In the genomic region with DNA sequence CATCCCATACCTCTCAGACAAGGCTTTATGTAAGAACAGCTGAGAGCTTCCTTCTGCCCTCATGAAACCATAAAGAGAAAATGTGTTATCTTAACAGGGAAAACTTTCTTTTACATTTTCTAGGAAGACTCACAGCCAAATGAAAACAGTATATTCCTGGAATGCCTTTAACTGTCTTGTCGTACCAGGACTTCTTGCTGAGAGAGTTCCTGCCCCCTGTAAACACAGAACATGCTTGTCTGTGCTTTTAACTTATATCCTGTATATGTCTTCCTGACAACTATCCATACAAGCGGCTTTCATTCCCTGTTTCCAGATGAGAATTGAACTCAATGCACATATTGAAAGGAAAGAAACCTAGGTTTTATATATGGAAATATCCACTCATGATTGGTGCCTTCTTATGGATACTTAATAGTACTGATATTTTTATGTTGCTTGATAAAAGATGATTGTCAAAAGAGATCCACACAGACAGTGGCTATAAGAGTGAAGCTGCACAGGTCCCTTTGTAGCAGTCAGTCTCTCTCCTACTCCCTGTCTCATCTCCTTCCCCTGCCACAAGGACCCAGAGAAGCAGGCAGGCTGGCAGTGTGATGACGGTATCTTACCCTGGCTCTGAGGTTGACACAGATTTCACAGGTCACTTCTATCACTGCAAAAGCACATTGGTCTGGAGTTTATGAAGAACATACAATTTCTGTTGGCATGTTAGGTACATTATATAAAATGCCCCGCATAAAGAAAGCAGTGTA, we compare ENCODE assay signal across 8 cellular contexts.
DNase-seq lines count a peak whose midpoint lies in the region; ATAC-seq and TF ChIP-seq lines count a peak whose summit lies in the region.

No MANE protein-coding gene starts in this region.

- H3K27me3 ChIP-seq in duodenal mucosa (ENCODE audit: control insufficient read depth in 1 of 2, insufficient read depth in 2 of 2, low read length in 2 of 2), result no peaks in the 10 kb centered on the region

- H3K27ac ChIP-seq in duodenal mucosa (ENCODE audit: low read depth, low read length), result peak overlapping the region; percentile 67

- DNase-seq in AG10803 (ENCODE audit: low read depth) (peak; percentile 4), NCI-H446 (lab: John Stamatoyannopoulos, UW) (no peak), NCI-H2171 treated with DMSO at 0.1 percent for 48 hours (lab: John Stamatoyannopoulos, UW) (no peak)
- DNase-seq in activated CD4-positive, alpha-beta T cell treated with anti-CD3 and anti-CD28 coated beads for 1 hour, result peak; percentile 28
- DNase-seq in stimulated activated CD4-positive, alpha-beta T cell treated with anti-CD3 and anti-CD28 coated beads, Interleukin-4, amount 100 ng/mL, for 24 hours, result peak; percentile 36

- H3K4me3 ChIP-seq in AG10803 (ENCODE audit: low read length) (no peak overlapping the region), duodenal mucosa (ENCODE audit: low read depth in 1 of 2, low read length in 2 of 2) (peak overlapping the region; percentile 29 to 33)

- H3K9ac ChIP-seq in duodenal mucosa (ENCODE audit: low read depth in 1 of 2, low read length in 2 of 2), result peak overlapping the region in 1 of 2 donors; percentile 46

- no peak for TF ChIP-seq CTCF in AG10803 (conservative IDR thresholded peaks at IDR 0.05; ENCODE audit: low read length)

- peaks cover 3 to 4% of the 10 kb centered on the region in 2 donors for H3K4me1 ChIP-seq in duodenal mucosa (ENCODE audit: control insufficient read depth in 1 of 2, insufficient read depth in 2 of 2, low read length in 2 of 2)

- no peaks in the 10 kb centered on the region for H3K9me3 ChIP-seq in duodenal mucosa (ENCODE audit: control insufficient read depth in 1 of 2, low read length in 2 of 2)

- ATAC-seq in GM19452 (IDR thresholded peaks at IDR 0.05; ENCODE audit: unreplicated experiment) (peak; percentile 47), HG03469 (IDR thresholded peaks at IDR 0.05; ENCODE audit: unreplicated experiment) (peak; percentile 21)

- H3K36me3 ChIP-seq in duodenal mucosa (ENCODE audit: control insufficient read depth in 1 of 2, insufficient read depth in 2 of 2, low read length in 2 of 2), result no peaks in the 10 kb centered on the region

Comparison
In these comparisons a context has a peak if more than half of its experiments do, and no peak if none do; other contexts are left out.
1. DNase-seq: peak in AG10803 (single experiment), activated CD4-positive, alpha-beta T cell treated with anti-CD3 and anti-CD28 coated beads for 1 hour (single experiment) and stimulated activated CD4-positive, alpha-beta T cell treated with anti-CD3 and anti-CD28 coated beads, Interleukin-4, amount 100 ng/mL, for 24 hours (single experiment); none in NCI-H446 (0 of 2) and NCI-H2171 treated with DMSO at 0.1 percent for 48 hours (single experiment).